1 cellular context compared by ENCODE assay signal in genomic region chr5:16808936-16809815, GRCh38.
TF ChIP-seq lines count a peak whose summit lies in the region.

No MANE protein-coding gene starts in this region.

TF ChIP-seq in HepG2, 621 proteins besides CTCF, POLR2A, EP300 and RAD21 (continued from another document and continues in another):
- TF ChIP-seq ZNF687 (CRISPR knock-in tag; IDR thresholded peaks at IDR 0.05) (peak; percentile 30; the same call in 1 of the 2 replicates), ARID5B (CRISPR knock-in tag; IDR thresholded peaks at IDR 0.05) (peak; percentile 39; the same call in 1 of the 2 replicates), ZNF672 (CRISPR knock-in tag; IDR thresholded peaks at IDR 0.05) (no peak), GATAD2A (CRISPR knock-in tag; IDR thresholded peaks at IDR 0.05) (peak; percentile 10; the same call in 1 of the 2 replicates), PAXIP1 (CRISPR knock-in tag; conservative IDR thresholded peaks at IDR 0.05) (peak; percentile 64), AHDC1 (CRISPR knock-in tag; IDR thresholded peaks at IDR 0.05; ENCODE audit: borderline replicate concordance) (peak; percentile 26; the same call in 1 of the 2 replicates), ZNF292 (CRISPR knock-in tag; IDR thresholded peaks at IDR 0.05; ENCODE audit: borderline replicate concordance, low read depth) (0 out of 2 replicates have a peak, but pooled peaks have one; percentile 26), HMGXB4 (CRISPR knock-in tag; IDR thresholded peaks at IDR 0.05; ENCODE audit: borderline replicate concordance in 1 of 2, low read depth in 1 of 2) (no peak), PRDM15 (CRISPR knock-in tag; IDR thresholded peaks at IDR 0.05) (0 out of 2 replicates have a peak, but pooled peaks have one; percentile 7), AHR (CRISPR knock-in tag; IDR thresholded peaks at IDR 0.05) (no peak), DPF2 (CRISPR knock-in tag; IDR thresholded peaks at IDR 0.05; ENCODE audit: borderline replicate concordance, low read depth) (no peak), ZBTB4 (CRISPR knock-in tag; IDR thresholded peaks at IDR 0.05; ENCODE audit: borderline replicate concordance) (no peak), KDM6A (CRISPR knock-in tag; IDR thresholded peaks at IDR 0.05; ENCODE audit: low read depth) (0 out of 2 replicates have a peak, but pooled peaks have one; percentile 9), ARHGAP35 (CRISPR knock-in tag; IDR thresholded peaks at IDR 0.05; ENCODE audit: borderline replicate concordance) (no peak), TFE3 (CRISPR knock-in tag; IDR thresholded peaks at IDR 0.05) (no peak)
